Comparison of ENCODE assay signal across 14 cellular contexts in the genomic region with DNA sequence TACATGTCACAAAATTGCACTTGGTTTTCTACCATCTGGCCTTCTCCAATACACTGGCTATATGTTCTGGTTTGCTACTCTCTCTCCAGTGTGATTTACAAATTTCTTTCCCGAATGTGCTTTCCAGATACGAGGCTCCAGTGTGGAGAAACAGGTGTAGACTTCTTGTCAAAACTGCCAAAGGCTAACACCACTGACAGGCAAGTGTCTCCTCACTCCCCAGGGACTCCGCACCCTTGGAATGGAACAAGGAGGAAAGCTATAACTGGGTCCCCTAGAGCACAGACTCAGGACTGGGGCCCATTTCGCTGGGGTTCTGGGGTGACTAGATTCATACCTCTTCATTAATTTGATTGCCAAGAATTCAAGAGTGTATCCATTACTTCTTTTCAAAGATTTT.
DNase-seq lines count a peak whose midpoint lies in the region; ATAC-seq and TF ChIP-seq lines count a peak whose summit lies in the region.
"Had no signal": no experiment of that assay in that cellular context is flagged by ENCODE, and none has a peak within 500 bp of the region (broad histone marks: within the 10 kb centered on the region; RNA-seq: fewer than 3 reads in every experiment).

No MANE protein-coding gene starts in this region.

- H3K9me2 ChIP-seq in PC-9 (ENCODE audit: insufficient read depth): no peaks in the 10 kb centered on the region

- H4K20me1 ChIP-seq in PC-9 (ENCODE audit: insufficient read depth) (no peaks in the 10 kb centered on the region), osteoblast (ENCODE audit: insufficient read depth, low read length) (no peaks in the 10 kb centered on the region)
- H4K20me1 ChIP-seq: BLaER1 had no signal

- POLR2A ChIA-PET in Caco-2 (lab: Charles Lee) (no interaction called here), PC-9 (lab: Charles Lee; ENCODE audit: unreplicated experiment) (no interaction called here)
- POLR2A ChIA-PET in CD4-positive, alpha-beta memory T cell (lab: Charles Lee; ENCODE audit: partially characterized antibody): interaction anchor here (0.9 kb wide), 1 partner anchor 12 kb away, joined by 3 read pairs; no protein-coding TSS in a partner anchor

- no peaks in the 10 kb centered on the region for H3K79me2 ChIP-seq in PC-9 (ENCODE audit: low read depth)
- H3K79me2 ChIP-seq in osteoblast (ENCODE audit: insufficient read depth, low read length): no peaks in the 10 kb centered on the region

- no peak for TF ChIP-seq POLR2A in esophagus muscularis mucosa (IDR thresholded peaks at IDR 0.05; ENCODE audit: low read depth)

- H3K4me3 Mint-ChIP-seq in Caco-2 (ENCODE audit: unreplicated experiment): no peak overlapping the region
- peak overlapping the region in 1 of 8 donors; percentile 13 for H3K4me3 Mint-ChIP-seq in CD4-positive, alpha-beta memory T cell

- no peaks in the 10 kb centered on the region for H3K36me3 Mint-ChIP-seq in Caco-2 (ENCODE audit: insufficient read depth, unreplicated experiment)
- no peaks in the 10 kb centered on the region for H3K36me3 Mint-ChIP-seq in CD4-positive, alpha-beta memory T cell

- DNase-seq in Caco-2: no peak
- DNase-seq in PC-9: no peak
- DNase-seq in esophagus muscularis mucosa (ENCODE audit: extremely low spot score): peak; percentile 53
- DNase-seq in osteoblast (ENCODE audit: insufficient read length, low spot score, missing footprints): no peak
- no peak for DNase-seq in CD4-positive, alpha-beta memory T cell
- DNase-seq in iPS-NIHi11 (ENCODE audit: low spot score): no peak
- DNase-seq: HCEC 1CT, Karpas-422, NCI-H187 treated with DMSO at 0.1 percent for 48 hours, NCI-H774, SHP77 had no signal

- peak overlapping the region; percentile 73 for H3K27ac Mint-ChIP-seq in Caco-2 (ENCODE audit: unreplicated experiment)
- H3K27ac Mint-ChIP-seq in CD4-positive, alpha-beta memory T cell: no peak overlapping the region

- no peak for TF ChIP-seq CTCF in Caco-2 (IDR thresholded peaks at IDR 0.05; ENCODE audit: insufficient read depth in 1 of 2, low read depth in 1 of 2, low read length in 1 of 2, severe bottlenecking in 1 of 2, unreplicated experiment in 1 of 2)
- no peak for TF ChIP-seq CTCF in PC-9 (conservative IDR thresholded peaks at IDR 0.05)
- no peak for TF ChIP-seq CTCF in esophagus muscularis mucosa (IDR thresholded peaks at IDR 0.05)
- TF ChIP-seq CTCF in osteoblast (IDR thresholded peaks at IDR 0.05; ENCODE audit: extremely low read depth, low read depth, low read length): no peak

- H3K4me1 ChIP-seq in Caco-2: peaks cover 32% of the 10 kb centered on the region
- 0 out of 2 replicates have a peak, but pooled peaks cover 4% of the 10 kb centered on the region for H3K4me1 ChIP-seq in PC-9 (replicated peaks; ENCODE audit: insufficient read depth)
- H3K4me1 ChIP-seq in esophagus muscularis mucosa: peaks cover 11 to 22% (median 19%) of the 10 kb centered on the region in 4 donors
- peaks cover 25% of the 10 kb centered on the region for H3K4me1 ChIP-seq in osteoblast (ENCODE audit: insufficient read depth, low read length)
- H3K4me1 ChIP-seq in CD4-positive, alpha-beta memory T cell (ENCODE audit: insufficient read depth, low read length): peaks cover 17% of the 10 kb centered on the region
- H3K4me1 ChIP-seq: BLaER1 had no signal

- H3K4me2 ChIP-seq in PC-9: peak overlapping the region; percentile 13; the same call in 1 of the 2 replicates
- H3K4me2 ChIP-seq in osteoblast (ENCODE audit: insufficient read depth, low read length): peak overlapping the region; percentile 32
- H3K4me2 ChIP-seq: BLaER1 had no signal

- BruUV-seq in Caco-2 (replicated peaks; lab: Mats Ljungman, UMichigan): no TSS peak
- no TSS peak for BruUV-seq in PC-9 (replicated peaks; lab: Mats Ljungman, UMichigan)

- H3F3A ChIP-seq in PC-9 (ENCODE audit: insufficient read depth, low read depth): no peaks in the 10 kb centered on the region

- peaks cover 12% of the 10 kb centered on the region for H3K9me3 Mint-ChIP-seq in Caco-2 (ENCODE audit: unreplicated experiment)
- H3K9me3 Mint-ChIP-seq in CD4-positive, alpha-beta memory T cell: no peaks in the 10 kb centered on the region

- 94% methylated on average over 4 of the region's 4 CpGs for WGBS in esophagus muscularis mucosa

- intact Hi-C loops in Caco-2 (cut with micrococcal nuclease; ENCODE audit: unreplicated experiment): no loop called here
- intact Hi-C loops in PC-9 (cut with micrococcal nuclease; ENCODE audit: unreplicated experiment): no loop called here
- intact Hi-C loops in esophagus muscularis mucosa (cut with DNase I): no loop called here
- intact Hi-C loops in CD4-positive, alpha-beta memory T cell (cut with micrococcal nuclease): no loop called here

- TF ChIP-seq EP300 in esophagus muscularis mucosa (IDR thresholded peaks at IDR 0.05): no peak

- H3K36me3 ChIP-seq in Caco-2 (ENCODE audit: control insufficient read depth, insufficient read depth, low read length) (no peaks in the 10 kb centered on the region), PC-9 (ENCODE audit: low read depth) (no peaks in the 10 kb centered on the region), esophagus muscularis mucosa (no peaks in the 10 kb centered on the region), osteoblast (ENCODE audit: insufficient read depth, low read length) (no peaks in the 10 kb centered on the region)
- H3K36me3 ChIP-seq in CD4-positive, alpha-beta memory T cell (ENCODE audit: insufficient read depth, low read length): no peaks in the 10 kb centered on the region
- H3K36me3 ChIP-seq: BLaER1 had no signal

- CTCF ChIA-PET in Caco-2 (lab: Charles Lee): no interaction called here
- CTCF ChIA-PET in PC-9 (lab: Charles Lee): no interaction called here
- CTCF ChIA-PET in CD4-positive, alpha-beta memory T cell (lab: Charles Lee; ENCODE audit: partially characterized antibody): interaction anchor here (1.1 kb wide), 1 partner anchor 9 kb away, joined by 3 read pairs; no protein-coding TSS in a partner anchor

- H3K27me3 ChIP-seq in Caco-2 (replicated peaks; ENCODE audit: control insufficient read depth, insufficient read depth, low read length): no peaks in the 10 kb centered on the region
- no peaks in the 10 kb centered on the region for H3K27me3 ChIP-seq in PC-9 (ENCODE audit: insufficient read depth, low read depth)
- H3K27me3 ChIP-seq in esophagus muscularis mucosa: no peaks in the 10 kb centered on the region
- H3K27me3 ChIP-seq in osteoblast (ENCODE audit: insufficient read depth, low read length): no peaks in the 10 kb centered on the region
- H3K27me3 ChIP-seq in CD4-positive, alpha-beta memory T cell (ENCODE audit: insufficient read depth, low read length): no peaks in the 10 kb centered on the region
- H3K27me3 ChIP-seq: BLaER1 had no signal

- no peaks in the 10 kb centered on the region for H3K27me3 Mint-ChIP-seq in Caco-2 (ENCODE audit: insufficient read depth, unreplicated experiment)
- no peaks in the 10 kb centered on the region for H3K27me3 Mint-ChIP-seq in CD4-positive, alpha-beta memory T cell

- H3K27ac ChIP-seq in PC-9 (no peak overlapping the region), esophagus muscularis mucosa (replicated peaks in 1 of 4) (no peak overlapping the region), osteoblast (ENCODE audit: low read depth, low read length) (peak overlapping the region; percentile 67)
- no peak overlapping the region for H3K27ac ChIP-seq in CD4-positive, alpha-beta memory T cell (ENCODE audit: low read depth, low read length)
- H3K27ac ChIP-seq: BLaER1 had no signal

- H2AFZ ChIP-seq in PC-9 (no peak overlapping the region), osteoblast (ENCODE audit: low read length) (no peak overlapping the region)

- no peak for ATAC-seq in GM21786 (IDR thresholded peaks at IDR 0.05; ENCODE audit: unreplicated experiment)
- ATAC-seq in HG03159 (IDR thresholded peaks at IDR 0.05; ENCODE audit: unreplicated experiment): no peak

- H3K4me3 ChIP-seq in Caco-2 (ENCODE audit: low read depth, low read length) (no peak overlapping the region), PC-9 (no peak overlapping the region), esophagus muscularis mucosa (no peak overlapping the region), osteoblast (ENCODE audit: insufficient read depth, low read length) (no peak overlapping the region)
- H3K4me3 ChIP-seq in CD4-positive, alpha-beta memory T cell (ENCODE audit: low read length in 2 of 2): no peak overlapping the region
- H3K4me3 ChIP-seq: BLaER1 had no signal

- H3K9me3 ChIP-seq in Caco-2 (no peaks in the 10 kb centered on the region), PC-9 (ENCODE audit: insufficient read depth, low read depth) (no peaks in the 10 kb centered on the region), esophagus muscularis mucosa (no peaks in the 10 kb centered on the region), osteoblast (ENCODE audit: low read depth, low read length) (no peaks in the 10 kb centered on the region)
- H3K9me3 ChIP-seq in CD4-positive, alpha-beta memory T cell (ENCODE audit: control insufficient read depth in 1 of 2, low read length in 2 of 2): no peaks in the 10 kb centered on the region
- H3K9me3 ChIP-seq: BLaER1 had no signal

- H3K4me1 Mint-ChIP-seq in Caco-2 (ENCODE audit: low read depth, unreplicated experiment): peaks cover 22% of the 10 kb centered on the region
- H3K4me1 Mint-ChIP-seq in CD4-positive, alpha-beta memory T cell: peaks cover 20 to 28% (median 23%) of the 10 kb centered on the region in 4 donors
